ENCODE assay signal across 8 cellular contexts in the genomic region with DNA sequence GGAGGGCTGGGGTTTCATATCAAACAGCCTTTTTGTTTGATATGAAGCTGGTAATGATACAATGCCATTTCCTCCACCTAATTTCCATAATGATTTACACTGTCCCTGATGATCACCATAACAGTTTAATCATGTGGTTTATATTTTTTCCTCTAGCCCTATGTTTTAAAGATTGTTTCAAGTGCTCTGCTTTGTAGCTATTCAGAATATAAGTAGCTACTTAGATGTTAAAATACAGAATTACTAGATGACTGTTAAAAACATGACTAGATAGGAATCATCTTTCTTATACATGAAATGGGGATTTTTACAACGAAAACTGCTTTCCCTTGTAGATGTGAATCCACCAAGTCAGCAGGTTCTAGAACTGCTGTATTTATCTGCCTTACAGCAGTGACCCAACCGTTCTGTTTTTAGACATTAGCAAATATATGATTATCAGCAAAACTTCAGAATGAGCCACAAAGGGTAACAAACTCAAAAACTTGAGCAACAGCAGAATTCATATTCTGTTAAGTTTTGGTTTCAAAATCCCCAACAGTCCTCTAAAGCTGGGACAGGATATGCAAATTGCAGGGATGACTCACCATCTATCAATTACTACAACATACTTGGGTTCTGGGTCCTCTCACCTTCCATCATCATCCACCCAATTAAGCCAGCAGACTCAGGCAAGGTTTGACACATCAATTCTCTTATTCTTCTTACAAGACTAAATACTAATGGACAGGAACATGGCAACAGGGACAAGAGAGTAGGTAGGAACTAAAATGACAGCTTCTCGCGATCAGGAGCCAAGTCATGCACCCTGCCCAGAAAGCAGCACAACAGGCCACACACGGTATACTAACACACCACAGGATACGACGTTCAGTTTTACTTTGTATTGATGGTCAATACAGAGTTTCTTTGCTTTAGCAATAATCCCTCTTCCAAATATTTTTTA.
A peak's percentile ranks its signal among the peaks of the same experiment; 100 is the strongest.
DNase-seq lines count a peak whose midpoint lies in the region; ATAC-seq and TF ChIP-seq lines count a peak whose summit lies in the region.

No MANE protein-coding gene starts in this region.

- ATAC-seq in HG03103 (IDR thresholded peaks at IDR 0.05; ENCODE audit: low read depth, unreplicated experiment) = peak; percentile 83
- no peak for ATAC-seq in PC-3

- no TSS peak for BruUV-seq in PC-3 (replicated peaks; lab: Mats Ljungman, UMichigan)

- 78% methylated on average over 7 of the region's 7 CpGs for WGBS in prostate gland

- H3K27me3 Mint-ChIP-seq in CD14-positive monocyte (ENCODE audit: low read depth in 3 of 3) = no peaks in the 10 kb centered on the region

- H2AFZ ChIP-seq in PC-3 (ENCODE audit: low read length) = no peak overlapping the region

- no peaks in the 10 kb centered on the region for H3F3A ChIP-seq in PC-3 (ENCODE audit: low read length, unreplicated experiment)

- peak overlapping the region; percentile 43 to 59 for H3K4me3 Mint-ChIP-seq in CD14-positive monocyte

- H3K9me3 ChIP-seq in prostate gland (no peaks in the 10 kb centered on the region), PC-3 (ENCODE audit: low read length) (no peaks in the 10 kb centered on the region)

- H3K36me3 ChIP-seq in prostate gland (no peaks in the 10 kb centered on the region), PC-3 (ENCODE audit: low read depth, low read length) (no peaks in the 10 kb centered on the region)

- H3K9ac ChIP-seq in PC-3 (ENCODE audit: low read length) = no peak overlapping the region

- H3K4me3 ChIP-seq in epithelial cell of proximal tubule (ENCODE audit: low read depth, low read length) = no peak overlapping the region
- H3K4me3 ChIP-seq in prostate gland = no peak overlapping the region
- no peak overlapping the region for H3K4me3 ChIP-seq in PC-3 (ENCODE audit: low read length)

- no peak overlapping the region for H3K4me2 ChIP-seq in PC-3 (ENCODE audit: low read length)

- peaks cover 3 to 5% of the 10 kb centered on the region in 2 donors for H3K36me3 Mint-ChIP-seq in CD14-positive monocyte

- H4K20me1 ChIP-seq in PC-3 (ENCODE audit: low read length) = no peaks in the 10 kb centered on the region

- H3K27ac Mint-ChIP-seq in CD14-positive monocyte = peak overlapping the region; percentile 77 to 96 (median 82)

- TF ChIP-seq POLR2A in prostate gland (IDR thresholded peaks at IDR 0.05) = no peak

- H3K27ac ChIP-seq in prostate gland (peak overlapping the region; percentile 4), PC-3 (ENCODE audit: low read length) (no peak overlapping the region)

- H3K4me1 Mint-ChIP-seq in CD14-positive monocyte = peaks cover 39% of the 10 kb centered on the region

- H3K9me3 Mint-ChIP-seq in CD14-positive monocyte = no peaks in the 10 kb centered on the region

- peaks cover 92% of the 10 kb centered on the region for H3K79me2 ChIP-seq in PC-3 (ENCODE audit: low read length)

- no peaks in the 10 kb centered on the region for H3K9me2 ChIP-seq in PC-3 (replicated peaks; ENCODE audit: low read length)

- no peak for DNase-seq in CD14-positive monocyte (ENCODE audit: low spot score)
- peak; percentile 33 for DNase-seq in GM19238 (ENCODE audit: insufficient read length, low spot score)
- DNase-seq in SW480 (ENCODE audit: low spot score) = peak; percentile 11
- peak; percentile 68 for DNase-seq in epithelial cell of proximal tubule (ENCODE audit: low read depth)
- no peak for DNase-seq in prostate gland (ENCODE audit: low spot score)
- no peak for DNase-seq in iPS-NIHi7 (ENCODE audit: extremely low spot score)
- DNase-seq in PC-3 = no peak

- H3K27me3 ChIP-seq in prostate gland (replicated peaks; ENCODE audit: insufficient read depth) (no peaks in the 10 kb centered on the region), PC-3 (ENCODE audit: low read length) (no peaks in the 10 kb centered on the region)

- POLR2A ChIA-PET in PC-3 (lab: Charles Lee; ENCODE audit: unreplicated experiment) = interaction anchor here (0.7 kb wide), 1 partner anchor 11 kb away, joined by 8 read pairs; no protein-coding TSS in a partner anchor

- H3K4me1 ChIP-seq in prostate gland (replicated peaks) (no peaks in the 10 kb centered on the region), PC-3 (ENCODE audit: insufficient read depth, low read length) (peaks cover 56% of the 10 kb centered on the region)

- CTCF ChIA-PET in PC-3 (lab: Charles Lee) = no interaction called here

- intact Hi-C loops in CD14-positive monocyte (cut with micrococcal nuclease) = no loop called here
- intact Hi-C loops in prostate gland (cut with DNase I) = no loop called here
- intact Hi-C loops in PC-3 (cut with micrococcal nuclease) = no loop called here

- no peak for TF ChIP-seq CTCF in CD14-positive monocyte (IDR thresholded peaks at IDR 0.05)
- no peak for TF ChIP-seq CTCF in epithelial cell of proximal tubule (conservative IDR thresholded peaks at IDR 0.05; ENCODE audit: low read depth, low read length)
- TF ChIP-seq CTCF in prostate gland (IDR thresholded peaks at IDR 0.05) = no peak
- no peak for TF ChIP-seq CTCF in PC-3 (conservative IDR thresholded peaks at IDR 0.05; ENCODE audit: low read depth, low read length)

Comparison
In these comparisons a context has a peak if more than half of its experiments do, and no peak if none do; other contexts are left out.
1. DNase-seq: peak in GM19238 (single experiment), SW480 (single experiment) and epithelial cell of proximal tubule (single experiment); none in CD14-positive monocyte (single experiment), prostate gland (single experiment), iPS-NIHi7 (single experiment) and PC-3 (single experiment).